ENCODE assay signal across 12 cellular contexts in genomic region chr7:82464372-82464771, GRCh38. TPM values are rescaled to one million over a fixed set of nuclear protein-coding genes. Genes with fewer than 3 reads are reported as not detected.
"Had no signal": no experiment of that assay in that cellular context is flagged by ENCODE, and none has a peak within 500 bp of the region (broad histone marks: within the 10 kb centered on the region; RNA-seq: fewer than 3 reads in every experiment).

No MANE protein-coding gene starts in this region.

- H3K4me2 ChIP-seq: KMS-11 had no signal

- FAIRE-seq: HepG2, HTR-8/SVneo, K562 had no signal

- H3K27ac ChIP-seq: HL-60, KMS-11 had no signal

- H3K9ac ChIP-seq: KMS-11 had no signal

- H3K4me3 ChIP-seq: K562 had no signal

- ATAC-seq: HepG2, K562 had no signal

- DNase-seq: IMR-90, Karpas-422, Kasumi-1, KBM-7, KG1 had no signal

RNA-seq across cellular contexts. Expression of gene CACNA2D1, which starts 20.8 kb away (rescaled TPM):
- total RNA-seq: HepG2, HT-29 had no signal
- polyA plus RNA-seq: HepG2, IgD-negative memory B cell, K562 had no signal
